In the genomic region with DNA sequence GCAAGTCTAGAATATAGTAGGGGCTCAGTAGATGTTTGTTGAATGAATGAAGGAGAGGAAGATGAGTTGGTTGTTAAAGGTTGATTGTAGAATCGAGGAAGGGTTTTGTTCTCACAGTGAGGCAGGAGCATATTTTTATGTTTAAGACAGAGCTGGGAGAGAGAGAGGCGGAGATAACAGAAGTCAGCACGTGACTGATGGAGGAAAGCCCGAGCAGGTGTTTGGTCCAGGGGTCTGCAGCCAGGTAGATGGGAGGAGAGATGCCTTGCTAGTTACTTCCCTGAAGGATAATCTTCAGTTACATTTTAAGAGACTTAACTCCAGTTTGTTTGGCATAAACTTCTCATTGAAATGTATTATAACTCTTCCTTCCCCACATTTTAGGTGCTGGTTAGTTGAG, we compare ENCODE assay signal across 1 cellular context.
TF ChIP-seq lines count a peak whose summit lies in the region.

No MANE protein-coding gene starts in this region.

TF ChIP-seq in IMR-90, 13 proteins besides CTCF, POLR2A, EP300 and RAD21 (continued from another document):
- TF ChIP-seq, protein P1, sequence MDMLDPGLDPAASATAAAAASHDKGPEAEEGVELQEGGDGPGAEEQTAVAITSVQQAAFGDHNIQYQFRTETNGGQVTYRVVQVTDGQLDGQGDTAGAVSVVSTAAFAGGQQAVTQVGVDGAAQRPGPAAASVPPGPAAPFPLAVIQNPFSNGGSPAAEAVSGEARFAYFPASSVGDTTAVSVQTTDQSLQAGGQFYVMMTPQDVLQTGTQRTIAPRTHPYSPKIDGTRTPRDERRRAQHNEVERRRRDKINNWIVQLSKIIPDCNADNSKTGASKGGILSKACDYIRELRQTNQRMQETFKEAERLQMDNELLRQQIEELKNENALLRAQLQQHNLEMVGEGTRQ (IDR thresholded peaks at IDR 0.05; ENCODE audit: low read depth, low read length) = no peak
- TF ChIP-seq MXI1 (IDR thresholded peaks at IDR 0.05; ENCODE audit: borderline replicate concordance, low read depth, low read length) (no peak), FOS (IDR thresholded peaks at IDR 0.05; ENCODE audit: low read depth, low read length) (no peak), SMC3 (IDR thresholded peaks at IDR 0.05; ENCODE audit: low read depth, low read length) (no peak), CEBPB (IDR thresholded peaks at IDR 0.05; ENCODE audit: low read depth, low read length) (no peak), MAFK (IDR thresholded peaks at IDR 0.05; ENCODE audit: low read depth, low read length) (no peak), CHD1 (IDR thresholded peaks at IDR 0.05; ENCODE audit: low read depth, low read length) (no peak), RFX5 (IDR thresholded peaks at IDR 0.05; ENCODE audit: low read depth, low read length) (no peak), BHLHE40 (IDR thresholded peaks at IDR 0.05; ENCODE audit: low read depth, low read length) (no peak), NFE2L2 (IDR thresholded peaks at IDR 0.05; ENCODE audit: low read depth, low read length) (no peak)
- TF ChIP-seq, protein P2, sequence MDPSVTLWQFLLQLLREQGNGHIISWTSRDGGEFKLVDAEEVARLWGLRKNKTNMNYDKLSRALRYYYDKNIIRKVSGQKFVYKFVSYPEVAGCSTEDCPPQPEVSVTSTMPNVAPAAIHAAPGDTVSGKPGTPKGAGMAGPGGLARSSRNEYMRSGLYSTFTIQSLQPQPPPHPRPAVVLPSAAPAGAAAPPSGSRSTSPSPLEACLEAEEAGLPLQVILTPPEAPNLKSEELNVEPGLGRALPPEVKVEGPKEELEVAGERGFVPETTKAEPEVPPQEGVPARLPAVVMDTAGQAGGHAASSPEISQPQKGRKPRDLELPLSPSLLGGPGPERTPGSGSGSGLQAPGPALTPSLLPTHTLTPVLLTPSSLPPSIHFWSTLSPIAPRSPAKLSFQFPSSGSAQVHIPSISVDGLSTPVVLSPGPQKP (IDR thresholded peaks at IDR 0.05; ENCODE audit: borderline replicate concordance, low read depth, low read length) = no peak
TF ChIP-seq in IMR-90: peak in this region for 0.
